8 cellular contexts compared by ENCODE assay signal in genomic region chr17:81712468-81713003, GRCh38. TPM values are rescaled to one million over a fixed set of nuclear protein-coding genes. Genes with fewer than 3 reads are reported as not detected.
DNase-seq lines count a peak whose midpoint lies in the region; ATAC-seq and TF ChIP-seq lines count a peak whose summit lies in the region.

No MANE protein-coding gene starts in this region.

- H3K27ac ChIP-seq in SK-N-SH (ENCODE audit: low read depth in 2 of 2, low read length in 1 of 2) (peak overlapping the region; percentile 13 to 75; a peak in 3 of 4 replicates), esophagus squamous epithelium (peak overlapping the region; percentile 76 to 92 (median 90))

- H3K4me3 Mint-ChIP-seq in activated T-cell treated with anti-CD3 and anti-CD28 coated beads, Interleukin-2, amount 50 U/mL, for 72 hours: peak overlapping the region; percentile 93
- H3K4me3 Mint-ChIP-seq in neural crest cell: peak overlapping the region; percentile 97

- H3K9me2 ChIP-seq in SK-N-SH: no peaks in the 10 kb centered on the region

- no peaks in the 10 kb centered on the region for H3K9me3 Mint-ChIP-seq in activated T-cell treated with anti-CD3 and anti-CD28 coated beads, Interleukin-2, amount 50 U/mL, for 72 hours
- no peaks in the 10 kb centered on the region for H3K9me3 Mint-ChIP-seq in neural crest cell

- peak overlapping the region; percentile 69 for H3K9ac ChIP-seq in SK-N-SH

- H4K20me1 ChIP-seq in SK-N-SH (ENCODE audit: insufficient read depth): no peaks in the 10 kb centered on the region

- peak overlapping the region; percentile 73 to 80 for H3K4me3 ChIP-seq in SK-N-SH (ENCODE audit: low read depth in 2 of 2, low read length in 1 of 2)
- H3K4me3 ChIP-seq in esophagus squamous epithelium: peak overlapping the region; percentile 68 to 94 (median 91)

- WGBS in SK-N-SH (ENCODE audit: low lambda C conversion rate): 1% methylated on average over 8 of the region's 41 CpGs
- WGBS in esophagus squamous epithelium, 2 donors: 0 to 25% methylated on average over 5 to 9 of the region's 41 CpGs

- no peaks in the 10 kb centered on the region for H3K9me3 ChIP-seq in SK-N-SH
- H3K9me3 ChIP-seq in esophagus squamous epithelium: no peaks in the 10 kb centered on the region

- peaks cover 24% of the 10 kb centered on the region; the same call in 1 of the 2 replicates for H3K79me2 ChIP-seq in SK-N-SH (ENCODE audit: insufficient read depth)

- no peaks in the 10 kb centered on the region for H3K36me3 Mint-ChIP-seq in activated T-cell treated with anti-CD3 and anti-CD28 coated beads, Interleukin-2, amount 50 U/mL, for 72 hours (ENCODE audit: insufficient read depth in 2 of 2)
- H3K36me3 Mint-ChIP-seq in neural crest cell (ENCODE audit: low read depth): peaks cover 9% of the 10 kb centered on the region

- TF ChIP-seq EP300 in SK-N-SH (IDR thresholded peaks at IDR 0.05; ENCODE audit: borderline replicate concordance in 1 of 2, low read depth in 1 of 2, low read length in 1 of 2): no peak

- CTCF ChIA-PET in SK-N-SH (lab: Yijun Ruan, JAX): interaction anchor here (0.6 to 4.4 kb wide), 7 partner anchors 11 to 150 kb away, joined by 3 to 33 read pairs (median 4); no protein-coding TSS in a partner anchor

- peaks cover 28% of the 10 kb centered on the region for H3F3A ChIP-seq in SK-N-SH (replicated peaks; ENCODE audit: insufficient read depth)

- H3K4me2 ChIP-seq in SK-N-SH: peak overlapping the region; percentile 89

- no peaks in the 10 kb centered on the region for H3K27me3 Mint-ChIP-seq in activated T-cell treated with anti-CD3 and anti-CD28 coated beads, Interleukin-2, amount 50 U/mL, for 72 hours (ENCODE audit: low read depth)
- H3K27me3 Mint-ChIP-seq in neural crest cell (ENCODE audit: low read depth): peaks cover 31% of the 10 kb centered on the region

- POLR2A ChIA-PET in SK-N-SH (lab: Yijun Ruan, JAX): interaction anchor here (0.6 to 3.8 kb wide), 7 partner anchors 10 to 266 kb away, joined by 3 to 30 read pairs (median 6); partner anchors contain the start of genes MCRIP1 and MRPL12

- TF ChIP-seq CTCF in SK-N-SH (IDR thresholded peaks at IDR 0.05) (peak; percentile 29), esophagus squamous epithelium (IDR thresholded peaks at IDR 0.05) (peak in 4 of 6 experiments; percentile 13 to 47 (median 23)), neural crest cell (conservative IDR thresholded peaks at IDR 0.05) (peak; percentile 22)

- H3K4me1 Mint-ChIP-seq in activated T-cell treated with anti-CD3 and anti-CD28 coated beads, Interleukin-2, amount 50 U/mL, for 72 hours (ENCODE audit: low read depth): peaks cover 34% of the 10 kb centered on the region
- peaks cover 19% of the 10 kb centered on the region for H3K4me1 Mint-ChIP-seq in neural crest cell

- intact Hi-C loops in esophagus squamous epithelium (cut with DNase I): no loop called here

- peaks cover 22 to 33% of the 10 kb centered on the region in 2 experiments; a peak in 3 of 4 replicates for H3K4me1 ChIP-seq in SK-N-SH (ENCODE audit: control insufficient read depth in 1 of 2, insufficient read depth in 2 of 2, low read depth in 1 of 2, low read length in 1 of 2)
- peaks cover 32 to 72% (median 37%) of the 10 kb centered on the region in 3 donors for H3K4me1 ChIP-seq in esophagus squamous epithelium

- peak overlapping the region; percentile 51 for H3K27ac Mint-ChIP-seq in activated T-cell treated with anti-CD3 and anti-CD28 coated beads, Interleukin-2, amount 50 U/mL, for 72 hours
- peak overlapping the region; percentile 93 for H3K27ac Mint-ChIP-seq in neural crest cell (ENCODE audit: unreplicated experiment)

- H3K36me3 ChIP-seq in SK-N-SH (replicated peaks in 1 of 2; ENCODE audit: control insufficient read depth in 1 of 2, insufficient read depth in 2 of 2, low read length in 1 of 2) (peaks cover 0 to 19% of the 10 kb centered on the region in 2 experiments), esophagus squamous epithelium (peaks cover 0 to 41% (median 5%) of the 10 kb centered on the region in 3 donors)

- peak overlapping the region; percentile 29; the same call in 1 of the 2 replicates for H2AFZ ChIP-seq in SK-N-SH (ENCODE audit: low read depth)

- peak; percentile 32 for TF ChIP-seq RAD21 in SK-N-SH (IDR thresholded peaks at IDR 0.05; ENCODE audit: low read length)

- no peaks in the 10 kb centered on the region for H3K27me3 ChIP-seq in SK-N-SH (ENCODE audit: insufficient read depth)
- no peaks in the 10 kb centered on the region for H3K27me3 ChIP-seq in esophagus squamous epithelium

- TF ChIP-seq POLR2A in esophagus squamous epithelium (IDR thresholded peaks at IDR 0.05): no peak

- DNase-seq in activated T-cell treated with anti-CD3 and anti-CD28 coated beads, Interleukin-2, amount 50 U/mL, for 72 hours: no peak
- DNase-seq in activated T-cell treated with anti-CD3 and anti-CD28 coated beads for 4 hours (no peak), SK-N-SH (peak; percentile 90), esophagus squamous epithelium (lab: John Stamatoyannopoulos, UW) (no peak), neural crest cell (ENCODE audit: low read depth, low spot score) (peak; percentile 44), epidermal melanocyte (ENCODE audit: insufficient read length, low spot score) (no peak)

- ATAC-seq in activated T-cell treated with anti-CD3 and anti-CD28 coated beads, Interleukin-2, amount 50 U/mL, for 72 hours (replicated peaks in 1 of 2): peak in 1 of 2 donors; percentile 14
- peak; percentile 24 for ATAC-seq in HG02970 (IDR thresholded peaks at IDR 0.05; ENCODE audit: low FRiP score, unreplicated experiment)
- no peak for ATAC-seq in GM18858 (IDR thresholded peaks at IDR 0.05; ENCODE audit: unreplicated experiment)

TF ChIP-seq in SK-N-SH, 30 proteins besides CTCF, POLR2A, EP300 and RAD21:
- TF ChIP-seq GABPA (IDR thresholded peaks at IDR 0.05; ENCODE audit: low read depth) (no peak), MXI1 (IDR thresholded peaks at IDR 0.05; ENCODE audit: low read depth, low read length) (0 out of 2 replicates have a peak, but pooled peaks have one; percentile 1), SIN3A (IDR thresholded peaks at IDR 0.05; ENCODE audit: borderline replicate concordance, low read depth, low read length) (0 out of 2 replicates have a peak, but pooled peaks have one; percentile 13), MAX (IDR thresholded peaks at IDR 0.05; ENCODE audit: low read depth) (0 out of 2 replicates have a peak, but pooled peaks have one; percentile 9), USF2 (IDR thresholded peaks at IDR 0.05; ENCODE audit: borderline replicate concordance, low read depth, low read length) (no peak)

RNA-seq across cellular contexts. Expression of gene SLC25A10, which starts 0.5 kb away (rescaled TPM):
- 10 to 100 TPM in 1 of 2 donors, 1 to 10 TPM in 1; 9.2 to 11.3 TPM for total RNA-seq in activated T-cell treated with anti-CD3 and anti-CD28 coated beads, Interleukin-2, amount 50 U/mL, for 72 hours
- 29.9 and 34.7 TPM in 2 replicates for polyA plus RNA-seq in SK-N-SH (2012; rRNA removed)
- 11.7 and 21.7 TPM in 2 replicates for polyA plus RNA-seq in SK-N-SH (2012; cell fraction: cytosol; rRNA removed)
- 44.0 and 46.7 TPM in 2 replicates for polyA plus RNA-seq in SK-N-SH (2012; cell fraction: nucleus; rRNA removed)
- 10 to 100 TPM; 23.3 to 49.3 (median 37.1) TPM for total RNA-seq in esophagus squamous epithelium
- 27.1 and 28.8 TPM in 2 replicates for total RNA-seq in neural crest cell

RNA-seq across cellular contexts. Expression of gene MRPL12, which starts 9.4 kb away (rescaled TPM):
- total RNA-seq in activated T-cell treated with anti-CD3 and anti-CD28 coated beads, Interleukin-2, amount 50 U/mL, for 72 hours: 10 to 100 TPM; 49.1 to 64.7 TPM
- 255 and 322 TPM in 2 replicates for polyA plus RNA-seq in SK-N-SH (2012; rRNA removed)
- polyA plus RNA-seq in SK-N-SH (2012; cell fraction: cytosol; rRNA removed): 191 and 244 TPM in 2 replicates
- polyA plus RNA-seq in SK-N-SH (2012; cell fraction: nucleus; rRNA removed): 113 and 204 TPM in 2 replicates
- total RNA-seq in esophagus squamous epithelium (100 to 1,000 TPM in 1 of 4 donors, 10 to 100 TPM in 3; 69.6 to 115 (median 79.9) TPM), neural crest cell (106 TPM in 2 replicates)

RNA-seq across cellular contexts. Expression of gene HGS, which starts 28.7 kb away (rescaled TPM):
- 10 to 100 TPM; 95.5 to 96.0 TPM for total RNA-seq in activated T-cell treated with anti-CD3 and anti-CD28 coated beads, Interleukin-2, amount 50 U/mL, for 72 hours
- polyA plus RNA-seq in SK-N-SH (2012; rRNA removed): 184 and 192 TPM in 2 replicates
- 53.4 and 74.7 TPM in 2 replicates for polyA plus RNA-seq in SK-N-SH (2012; cell fraction: cytosol; rRNA removed)
- 726 and 951 TPM in 2 replicates for polyA plus RNA-seq in SK-N-SH (2012; cell fraction: nucleus; rRNA removed)
- total RNA-seq in esophagus squamous epithelium (10 to 100 TPM; 48.2 to 86.8 (median 84.0) TPM), neural crest cell (103 and 108 TPM in 2 replicates)

RNA-seq across cellular contexts. Expression of gene ARL16, which starts 28.9 kb away (rescaled TPM):
- total RNA-seq in activated T-cell treated with anti-CD3 and anti-CD28 coated beads, Interleukin-2, amount 50 U/mL, for 72 hours: 10 to 100 TPM; 33.0 to 45.3 TPM
- polyA plus RNA-seq in SK-N-SH (2012; rRNA removed): 148 and 166 TPM in 2 replicates
- polyA plus RNA-seq in SK-N-SH (2012; cell fraction: cytosol; rRNA removed): 127 and 132 TPM in 2 replicates
- polyA plus RNA-seq in SK-N-SH (2012; cell fraction: nucleus; rRNA removed): 281 and 480 TPM in 2 replicates
- 10 to 100 TPM; 19.1 to 34.3 (median 27.9) TPM for total RNA-seq in esophagus squamous epithelium
- 51.0 and 53.7 TPM in 2 replicates for total RNA-seq in neural crest cell

RNA-seq across cellular contexts. Expression of gene CCDC137, which starts 46.0 kb away (rescaled TPM):
- 10 to 100 TPM; 26.1 to 46.5 TPM for total RNA-seq in activated T-cell treated with anti-CD3 and anti-CD28 coated beads, Interleukin-2, amount 50 U/mL, for 72 hours
- polyA plus RNA-seq in SK-N-SH (2012; rRNA removed): 55.1 and 62.4 TPM in 2 replicates
- polyA plus RNA-seq in SK-N-SH (2012; cell fraction: cytosol; rRNA removed): 50.3 and 52.9 TPM in 2 replicates
- polyA plus RNA-seq in SK-N-SH (2012; cell fraction: nucleus; rRNA removed): 72.5 and 89.0 TPM in 2 replicates
- total RNA-seq in esophagus squamous epithelium: 10 to 100 TPM; 18.2 to 25.6 (median 21.4) TPM
- total RNA-seq in neural crest cell: 37.0 and 38.3 TPM in 2 replicates

Comparison
In these comparisons a context has a peak if more than half of its experiments do, and no peak if none do; other contexts are left out.
1. DNase-seq: peak in SK-N-SH (single experiment) and neural crest cell (single experiment); none in activated T-cell treated with anti-CD3 and anti-CD28 coated beads, Interleukin-2, amount 50 U/mL, for 72 hours (0 of 2), activated T-cell treated with anti-CD3 and anti-CD28 coated beads for 4 hours (single experiment), esophagus squamous epithelium (single experiment) and epidermal melanocyte (single experiment).
2. Peak in every context shown above with its lines, with median percentiles within 50 percentile points of each other: CTCF ChIP-seq.